1 cellular context compared by ENCODE assay signal in the genomic region with DNA sequence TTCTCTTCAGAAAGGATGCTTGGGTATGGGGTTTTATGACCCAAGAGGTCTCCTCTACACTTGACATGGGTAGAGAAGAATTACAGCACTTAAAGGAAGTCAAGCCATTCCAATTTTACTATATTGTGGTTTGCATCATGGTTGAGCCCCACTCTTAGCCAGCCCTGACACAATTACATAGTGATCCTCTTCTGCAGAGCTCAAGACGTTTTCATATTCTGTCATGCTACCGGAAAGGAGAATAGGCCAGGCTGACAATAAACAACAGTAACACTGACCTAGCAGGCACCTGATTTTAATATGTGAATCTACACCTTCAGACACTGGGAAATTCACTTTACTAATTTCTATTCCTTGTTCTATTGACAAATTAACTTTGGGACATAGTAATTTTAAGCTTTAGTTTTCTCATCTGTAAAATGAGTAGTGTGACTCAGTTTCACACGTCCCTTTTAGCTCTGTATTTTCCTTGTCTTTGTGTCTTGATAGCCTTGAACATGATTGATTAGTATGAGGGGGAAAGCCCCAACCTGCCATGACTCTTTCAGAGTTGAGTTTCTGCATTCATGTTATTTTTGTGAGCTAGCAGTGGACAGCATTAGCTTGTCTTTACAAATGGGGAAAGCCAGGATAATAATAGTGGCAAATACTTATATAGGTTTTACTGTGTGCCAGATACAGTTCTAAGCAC.
TF ChIP-seq lines count a peak whose summit lies in the region.

No MANE protein-coding gene starts in this region.

TF ChIP-seq in GM12878, 131 proteins besides CTCF, POLR2A, EP300 and RAD21 (continued from another document):
- TF ChIP-seq, protein P1, sequence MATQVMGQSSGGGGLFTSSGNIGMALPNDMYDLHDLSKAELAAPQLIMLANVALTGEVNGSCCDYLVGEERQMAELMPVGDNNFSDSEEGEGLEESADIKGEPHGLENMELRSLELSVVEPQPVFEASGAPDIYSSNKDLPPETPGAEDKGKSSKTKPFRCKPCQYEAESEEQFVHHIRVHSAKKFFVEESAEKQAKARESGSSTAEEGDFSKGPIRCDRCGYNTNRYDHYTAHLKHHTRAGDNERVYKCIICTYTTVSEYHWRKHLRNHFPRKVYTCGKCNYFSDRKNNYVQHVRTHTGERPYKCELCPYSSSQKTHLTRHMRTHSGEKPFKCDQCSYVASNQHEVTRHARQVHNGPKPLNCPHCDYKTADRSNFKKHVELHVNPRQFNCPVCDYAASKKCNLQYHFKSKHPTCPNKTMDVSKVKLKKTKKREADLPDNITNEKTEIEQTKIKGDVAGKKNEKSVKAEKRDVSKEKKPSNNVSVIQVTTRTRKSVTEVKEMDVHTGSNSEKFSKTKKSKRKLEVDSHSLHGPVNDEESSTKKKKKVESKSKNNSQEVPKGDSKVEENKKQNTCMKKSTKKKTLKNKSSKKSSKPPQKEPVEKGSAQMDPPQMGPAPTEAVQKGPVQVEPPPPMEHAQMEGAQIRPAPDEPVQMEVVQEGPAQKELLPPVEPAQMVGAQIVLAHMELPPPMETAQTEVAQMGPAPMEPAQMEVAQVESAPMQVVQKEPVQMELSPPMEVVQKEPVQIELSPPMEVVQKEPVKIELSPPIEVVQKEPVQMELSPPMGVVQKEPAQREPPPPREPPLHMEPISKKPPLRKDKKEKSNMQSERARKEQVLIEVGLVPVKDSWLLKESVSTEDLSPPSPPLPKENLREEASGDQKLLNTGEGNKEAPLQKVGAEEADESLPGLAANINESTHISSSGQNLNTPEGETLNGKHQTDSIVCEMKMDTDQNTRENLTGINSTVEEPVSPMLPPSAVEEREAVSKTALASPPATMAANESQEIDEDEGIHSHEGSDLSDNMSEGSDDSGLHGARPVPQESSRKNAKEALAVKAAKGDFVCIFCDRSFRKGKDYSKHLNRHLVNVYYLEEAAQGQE (IDR thresholded peaks at IDR 0.05; ENCODE audit: low read depth, low read length), result no peak
- TF ChIP-seq SMARCA5 (IDR thresholded peaks at IDR 0.05) (no peak), EGR1 (IDR thresholded peaks at IDR 0.05; ENCODE audit: borderline replicate concordance in 1 of 2, low read depth in 2 of 2, low read length in 2 of 2) (no peak), SPI1 (IDR thresholded peaks at IDR 0.05; ENCODE audit: borderline replicate concordance, insufficient read depth, low read depth, low read length) (no peak), CREM (IDR thresholded peaks at IDR 0.05; ENCODE audit: low read depth) (peak; percentile 24; the same call in 1 of the 2 replicates), ZNF384 (IDR thresholded peaks at IDR 0.05; ENCODE audit: borderline replicate concordance, low read depth, low read length) (no peak), ZNF622 (IDR thresholded peaks at IDR 0.05) (no peak), SIN3A (IDR thresholded peaks at IDR 0.05; ENCODE audit: low read depth, low read length) (no peak), CREB1 (IDR thresholded peaks at IDR 0.05; ENCODE audit: low read depth) (peak; percentile 60; the same call in 1 of the 2 replicates), CBFB (IDR thresholded peaks at IDR 0.05; ENCODE audit: low read depth) (no peak), TAF1 (IDR thresholded peaks at IDR 0.05; ENCODE audit: borderline replicate concordance, low read depth, low read length) (no peak), RUNX3 (IDR thresholded peaks at IDR 0.05; ENCODE audit: low read length) (peak; percentile 68), HCFC1 (IDR thresholded peaks at IDR 0.05; ENCODE audit: low read length) (no peak), EED (IDR thresholded peaks at IDR 0.05; ENCODE audit: low read depth) (no peak), RELA (IDR thresholded peaks at IDR 0.05; ENCODE audit: borderline replicate concordance, partially characterized antibody) (no peak), ZNF217 (IDR thresholded peaks at IDR 0.05) (no peak), POU2F2 (IDR thresholded peaks at IDR 0.05; ENCODE audit: borderline replicate concordance, low read depth, low read length) (no peak), CEBPB (IDR thresholded peaks at IDR 0.05; ENCODE audit: borderline replicate concordance in 1 of 2, low read depth in 2 of 2, low read length in 2 of 2) (no peak), KDM1A (IDR thresholded peaks at IDR 0.05; ENCODE audit: borderline replicate concordance) (no peak), WRNIP1 (IDR thresholded peaks at IDR 0.05; ENCODE audit: borderline replicate concordance, low read depth, low read length) (no peak), PAX5 (IDR thresholded peaks at IDR 0.05; ENCODE audit: borderline replicate concordance, low read depth, low read length) (no peak), HDAC6 (IDR thresholded peaks at IDR 0.05; ENCODE audit: unreplicated experiment) (no peak)
- TF ChIP-seq, protein P2, sequence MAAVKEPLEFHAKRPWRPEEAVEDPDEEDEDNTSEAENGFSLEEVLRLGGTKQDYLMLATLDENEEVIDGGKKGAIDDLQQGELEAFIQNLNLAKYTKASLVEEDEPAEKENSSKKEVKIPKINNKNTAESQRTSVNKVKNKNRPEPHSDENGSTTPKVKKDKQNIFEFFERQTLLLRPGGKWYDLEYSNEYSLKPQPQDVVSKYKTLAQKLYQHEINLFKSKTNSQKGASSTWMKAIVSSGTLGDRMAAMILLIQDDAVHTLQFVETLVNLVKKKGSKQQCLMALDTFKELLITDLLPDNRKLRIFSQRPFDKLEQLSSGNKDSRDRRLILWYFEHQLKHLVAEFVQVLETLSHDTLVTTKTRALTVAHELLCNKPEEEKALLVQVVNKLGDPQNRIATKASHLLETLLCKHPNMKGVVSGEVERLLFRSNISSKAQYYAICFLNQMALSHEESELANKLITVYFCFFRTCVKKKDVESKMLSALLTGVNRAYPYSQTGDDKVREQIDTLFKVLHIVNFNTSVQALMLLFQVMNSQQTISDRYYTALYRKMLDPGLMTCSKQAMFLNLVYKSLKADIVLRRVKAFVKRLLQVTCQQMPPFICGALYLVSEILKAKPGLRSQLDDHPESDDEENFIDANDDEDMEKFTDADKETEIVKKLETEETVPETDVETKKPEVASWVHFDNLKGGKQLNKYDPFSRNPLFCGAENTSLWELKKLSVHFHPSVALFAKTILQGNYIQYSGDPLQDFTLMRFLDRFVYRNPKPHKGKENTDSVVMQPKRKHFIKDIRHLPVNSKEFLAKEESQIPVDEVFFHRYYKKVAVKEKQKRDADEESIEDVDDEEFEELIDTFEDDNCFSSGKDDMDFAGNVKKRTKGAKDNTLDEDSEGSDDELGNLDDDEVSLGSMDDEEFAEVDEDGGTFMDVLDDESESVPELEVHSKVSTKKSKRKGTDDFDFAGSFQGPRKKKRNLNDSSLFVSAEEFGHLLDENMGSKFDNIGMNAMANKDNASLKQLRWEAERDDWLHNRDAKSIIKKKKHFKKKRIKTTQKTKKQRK (IDR thresholded peaks at IDR 0.05; ENCODE audit: low read depth, low read length), result no peak
- TF ChIP-seq, protein P3, sequence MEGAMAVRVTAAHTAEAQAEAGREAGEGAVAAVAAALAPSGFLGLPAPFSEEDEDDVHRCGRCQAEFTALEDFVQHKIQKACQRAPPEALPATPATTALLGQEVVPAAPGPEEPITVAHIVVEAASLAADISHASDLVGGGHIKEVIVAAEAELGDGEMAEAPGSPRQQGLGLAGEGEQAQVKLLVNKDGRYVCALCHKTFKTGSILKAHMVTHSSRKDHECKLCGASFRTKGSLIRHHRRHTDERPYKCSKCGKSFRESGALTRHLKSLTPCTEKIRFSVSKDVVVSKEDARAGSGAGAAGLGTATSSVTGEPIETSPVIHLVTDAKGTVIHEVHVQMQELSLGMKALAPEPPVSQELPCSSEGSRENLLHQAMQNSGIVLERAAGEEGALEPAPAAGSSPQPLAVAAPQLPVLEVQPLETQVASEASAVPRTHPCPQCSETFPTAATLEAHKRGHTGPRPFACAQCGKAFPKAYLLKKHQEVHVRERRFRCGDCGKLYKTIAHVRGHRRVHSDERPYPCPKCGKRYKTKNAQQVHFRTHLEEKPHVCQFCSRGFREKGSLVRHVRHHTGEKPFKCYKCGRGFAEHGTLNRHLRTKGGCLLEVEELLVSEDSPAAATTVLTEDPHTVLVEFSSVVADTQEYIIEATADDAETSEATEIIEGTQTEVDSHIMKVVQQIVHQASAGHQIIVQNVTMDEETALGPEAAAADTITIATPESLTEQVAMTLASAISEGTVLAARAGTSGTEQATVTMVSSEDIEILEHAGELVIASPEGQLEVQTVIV (IDR thresholded peaks at IDR 0.05; ENCODE audit: borderline replicate concordance, partially characterized antibody), result no peak
- TF ChIP-seq, protein P4, sequence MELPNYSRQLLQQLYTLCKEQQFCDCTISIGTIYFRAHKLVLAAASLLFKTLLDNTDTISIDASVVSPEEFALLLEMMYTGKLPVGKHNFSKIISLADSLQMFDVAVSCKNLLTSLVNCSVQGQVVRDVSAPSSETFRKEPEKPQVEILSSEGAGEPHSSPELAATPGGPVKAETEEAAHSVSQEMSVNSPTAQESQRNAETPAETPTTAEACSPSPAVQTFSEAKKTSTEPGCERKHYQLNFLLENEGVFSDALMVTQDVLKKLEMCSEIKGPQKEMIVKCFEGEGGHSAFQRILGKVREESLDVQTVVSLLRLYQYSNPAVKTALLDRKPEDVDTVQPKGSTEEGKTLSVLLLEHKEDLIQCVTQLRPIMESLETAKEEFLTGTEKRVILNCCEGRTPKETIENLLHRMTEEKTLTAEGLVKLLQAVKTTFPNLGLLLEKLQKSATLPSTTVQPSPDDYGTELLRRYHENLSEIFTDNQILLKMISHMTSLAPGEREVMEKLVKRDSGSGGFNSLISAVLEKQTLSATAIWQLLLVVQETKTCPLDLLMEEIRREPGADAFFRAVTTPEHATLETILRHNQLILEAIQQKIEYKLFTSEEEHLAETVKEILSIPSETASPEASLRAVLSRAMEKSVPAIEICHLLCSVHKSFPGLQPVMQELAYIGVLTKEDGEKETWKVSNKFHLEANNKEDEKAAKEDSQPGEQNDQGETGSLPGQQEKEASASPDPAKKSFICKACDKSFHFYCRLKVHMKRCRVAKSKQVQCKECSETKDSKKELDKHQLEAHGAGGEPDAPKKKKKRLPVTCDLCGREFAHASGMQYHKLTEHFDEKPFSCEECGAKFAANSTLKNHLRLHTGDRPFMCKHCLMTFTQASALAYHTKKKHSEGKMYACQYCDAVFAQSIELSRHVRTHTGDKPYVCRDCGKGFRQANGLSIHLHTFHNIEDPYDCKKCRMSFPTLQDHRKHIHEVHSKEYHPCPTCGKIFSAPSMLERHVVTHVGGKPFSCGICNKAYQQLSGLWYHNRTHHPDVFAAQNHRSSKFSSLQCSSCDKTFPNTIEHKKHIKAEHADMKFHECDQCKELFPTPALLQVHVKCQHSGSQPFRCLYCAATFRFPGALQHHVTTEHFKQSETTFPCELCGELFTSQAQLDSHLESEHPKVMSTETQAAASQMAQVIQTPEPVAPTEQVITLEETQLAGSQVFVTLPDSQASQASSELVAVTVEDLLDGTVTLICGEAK (IDR thresholded peaks at IDR 0.05; ENCODE audit: borderline replicate concordance), result no peak
- TF ChIP-seq, protein P5, sequence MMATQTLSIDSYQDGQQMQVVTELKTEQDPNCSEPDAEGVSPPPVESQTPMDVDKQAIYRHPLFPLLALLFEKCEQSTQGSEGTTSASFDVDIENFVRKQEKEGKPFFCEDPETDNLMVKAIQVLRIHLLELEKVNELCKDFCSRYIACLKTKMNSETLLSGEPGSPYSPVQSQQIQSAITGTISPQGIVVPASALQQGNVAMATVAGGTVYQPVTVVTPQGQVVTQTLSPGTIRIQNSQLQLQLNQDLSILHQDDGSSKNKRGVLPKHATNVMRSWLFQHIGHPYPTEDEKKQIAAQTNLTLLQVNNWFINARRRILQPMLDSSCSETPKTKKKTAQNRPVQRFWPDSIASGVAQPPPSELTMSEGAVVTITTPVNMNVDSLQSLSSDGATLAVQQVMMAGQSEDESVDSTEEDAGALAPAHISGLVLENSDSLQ (IDR thresholded peaks at IDR 0.05), result peak; percentile 14; the same call in 1 of the 2 replicates
